In the genomic region with DNA sequence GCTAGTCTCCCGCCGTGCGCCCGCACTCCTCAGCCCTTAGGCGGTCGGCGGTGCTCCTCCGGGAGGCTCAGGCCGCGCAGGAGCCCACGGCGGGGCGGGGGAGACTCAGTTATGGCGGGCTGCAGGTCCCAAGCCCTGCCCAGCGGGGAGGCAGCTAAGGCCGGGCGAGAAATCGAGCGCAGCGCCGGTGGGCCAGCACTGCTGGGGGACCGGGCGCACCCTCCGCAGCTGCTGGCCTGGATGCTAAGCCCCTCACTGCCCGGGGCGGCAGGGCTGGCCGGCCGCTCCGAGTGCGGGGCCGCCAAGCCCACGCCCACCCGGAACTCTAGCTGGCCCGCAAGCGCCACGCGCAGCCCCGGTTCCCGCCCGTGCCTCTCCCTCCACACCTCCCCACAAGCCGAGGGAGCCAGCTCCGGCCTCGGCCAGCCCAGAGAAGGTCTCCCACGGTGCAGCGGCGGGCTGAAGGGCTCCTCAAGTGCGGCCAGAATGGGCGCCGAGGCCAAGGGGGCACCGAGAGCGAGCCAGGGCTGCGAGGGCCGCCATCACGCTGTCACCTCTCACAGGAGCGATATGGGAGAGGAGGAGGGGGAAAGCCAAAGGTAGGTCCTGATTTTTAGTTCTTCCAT, we compare ENCODE assay signal across 5 cellular contexts.
A peak's percentile ranks its signal among the peaks of the same experiment; 100 is the strongest.
DNase-seq lines count a peak whose midpoint lies in the region; ATAC-seq and TF ChIP-seq lines count a peak whose summit lies in the region.
"Not testable (repeated sequence)": the region's sequence is repeated elsewhere in the genome, so short reads cannot be mapped to it uniquely, and the experiment has no call there.

No MANE protein-coding gene starts in this region.

- H3K27me3 Mint-ChIP-seq in nephron progenitor cell (ENCODE audit: low read depth, poor library complexity), result not testable (repeated sequence)

- peak; percentile 17 for DNase-seq in NCI-H146 (lab: John Stamatoyannopoulos, UW)
- peak; percentile 9 for DNase-seq in NCI-H510A treated with DMSO at 0.1 percent for 48 hours (lab: John Stamatoyannopoulos, UW)
- DNase-seq in left cardiac atrium, result peak; percentile 18
- DNase-seq in nephron progenitor cell, result not testable (repeated sequence)
- peak; percentile 76 for DNase-seq in posterior vena cava (ENCODE audit: low spot score)

- not testable (repeated sequence) for ATAC-seq in left cardiac atrium

- not testable (repeated sequence) for H3K4me1 Mint-ChIP-seq in nephron progenitor cell

- TF ChIP-seq CTCF in nephron progenitor cell (IDR thresholded peaks at IDR 0.05), result not testable (repeated sequence)

- intact Hi-C loops in left cardiac atrium (cut with DNase I), result loop anchor here in 1 of 2 donors (10.0 kb wide), 1 partner anchor 371 kb away; no protein-coding TSS in a partner anchor
- intact Hi-C loops in posterior vena cava (cut with DNase I), result not testable (repeated sequence)

- H3K9me3 Mint-ChIP-seq in nephron progenitor cell, result not testable (repeated sequence)

- peak overlapping the region; percentile 50 for H3K27ac Mint-ChIP-seq in nephron progenitor cell

- H3K36me3 Mint-ChIP-seq in nephron progenitor cell (ENCODE audit: low read depth), result not testable (repeated sequence)

- not testable (repeated sequence) for H3K4me3 Mint-ChIP-seq in nephron progenitor cell
